ENCODE assay signal across 15 cellular contexts in genomic region chr7:55502988-55503514, GRCh38.
DNase-seq lines count a peak whose midpoint lies in the region; ATAC-seq and TF ChIP-seq lines count a peak whose summit lies in the region.
"Had no signal": no experiment of that assay in that cellular context is flagged by ENCODE, and none has a peak within 500 bp of the region (broad histone marks: within the 10 kb centered on the region; RNA-seq: fewer than 3 reads in every experiment).

No MANE protein-coding gene starts in this region.

- peaks cover 7% of the 10 kb centered on the region; the same call in 1 of the 2 replicates for H3K79me2 ChIP-seq in SU-DHL-6 (ENCODE audit: insufficient read depth, low read length)

- H3K27me3 ChIP-seq in SU-DHL-6 (ENCODE audit: low read length): no peaks in the 10 kb centered on the region
- H3K27me3 ChIP-seq: vagina had no signal

- peak overlapping the region; percentile 11 for H3K4me2 ChIP-seq in SU-DHL-6 (ENCODE audit: low read depth, low read length, poor library complexity, severe bottlenecking)

- H3K4me1 Mint-ChIP-seq in stimulated activated naive B cell treated with anti-CD40 and anti-IgM and Interleukin-4, amounts not matched to agents 10 μg/mL and 1 μg/mL and 100 μg/mL, for 72 hours: peaks cover 41 to 56% of the 10 kb centered on the region in 2 donors

- no peaks in the 10 kb centered on the region for H3K9me2 ChIP-seq in SU-DHL-6 (replicated peaks; ENCODE audit: insufficient read depth, low read length)

- H4K20me1 ChIP-seq in SU-DHL-6 (ENCODE audit: low read depth, low read length): no peaks in the 10 kb centered on the region

- H3F3A ChIP-seq in SU-DHL-6 (ENCODE audit: insufficient read depth): no peaks in the 10 kb centered on the region

- no peak overlapping the region for H3K4me3 Mint-ChIP-seq in stimulated activated naive B cell treated with anti-CD40 and anti-IgM and Interleukin-4, amounts not matched to agents 10 μg/mL and 1 μg/mL and 100 μg/mL, for 72 hours
- H3K4me3 Mint-ChIP-seq: activated CD8-positive, alpha-beta T cell treated with anti-CD3 and anti-CD28 coated beads for 36 hours had no signal

- no peak overlapping the region for H3K9ac ChIP-seq in SU-DHL-6 (ENCODE audit: low read length)

- H3K27me3 Mint-ChIP-seq in stimulated activated naive B cell treated with anti-CD40 and anti-IgM and Interleukin-4, amounts not matched to agents 10 μg/mL and 1 μg/mL and 100 μg/mL, for 72 hours: no peaks in the 10 kb centered on the region
- H3K27me3 Mint-ChIP-seq: activated CD8-positive, alpha-beta T cell treated with anti-CD3 and anti-CD28 coated beads for 36 hours; naive B cell had no signal

- peak overlapping the region; percentile 23 to 32 for H3K27ac Mint-ChIP-seq in activated naive CD4-positive, alpha-beta T cell treated with anti-CD3 and anti-CD28 coated beads, Interleukin-2, amount 50 U/mL, for 72 hours
- peak overlapping the region; percentile 70 for H3K27ac Mint-ChIP-seq in stimulated activated naive B cell treated with anti-CD40 and anti-IgM and Interleukin-4, amounts not matched to agents 10 μg/mL and 1 μg/mL and 100 μg/mL, for 72 hours
- H3K27ac Mint-ChIP-seq: activated CD8-positive, alpha-beta T cell treated with anti-CD3 and anti-CD28 coated beads for 36 hours had no signal

- no peak overlapping the region for H2AFZ ChIP-seq in SU-DHL-6 (ENCODE audit: low read depth, low read length, severe bottlenecking)

- ATAC-seq in activated naive CD4-positive, alpha-beta T cell treated with anti-CD3 and anti-CD28 coated beads, Interleukin-2, amount 50 U/mL, for 72 hours: no peak
- ATAC-seq in stimulated activated naive B cell treated with anti-CD40 and anti-IgM and Interleukin-4, amounts not matched to agents 10 μg/mL and 1 μg/mL and 100 μg/mL, for 72 hours (replicated peaks): no peak
- ATAC-seq in HG03108 (IDR thresholded peaks at IDR 0.05; ENCODE audit: unreplicated experiment): no peak
- ATAC-seq in HG03095 (IDR thresholded peaks at IDR 0.05; ENCODE audit: unreplicated experiment): no peak
- no peak for ATAC-seq in HG03045 (IDR thresholded peaks at IDR 0.05; ENCODE audit: unreplicated experiment)
- ATAC-seq: activated CD8-positive, alpha-beta T cell treated with anti-CD3 and anti-CD28 coated beads for 36 hours; HepG2 had no signal

- H3K9me3 Mint-ChIP-seq in activated naive CD4-positive, alpha-beta T cell treated with anti-CD3 and anti-CD28 coated beads, Interleukin-2, amount 50 U/mL, for 72 hours: no peaks in the 10 kb centered on the region
- H3K9me3 Mint-ChIP-seq in stimulated activated naive B cell treated with anti-CD40 and anti-IgM and Interleukin-4, amounts not matched to agents 10 μg/mL and 1 μg/mL and 100 μg/mL, for 72 hours: no peaks in the 10 kb centered on the region
- H3K9me3 Mint-ChIP-seq: activated CD8-positive, alpha-beta T cell treated with anti-CD3 and anti-CD28 coated beads for 36 hours; naive B cell had no signal

- H3K4me3 ChIP-seq in SU-DHL-6 (ENCODE audit: insufficient read depth, low read length, poor library complexity, severe bottlenecking): no peak overlapping the region
- H3K4me3 ChIP-seq: coronary artery, HAP-1, vagina had no signal

- no peaks in the 10 kb centered on the region for H3K36me3 ChIP-seq in SU-DHL-6 (ENCODE audit: low read length)
- H3K36me3 ChIP-seq: HAP-1, vagina had no signal

- H3K27ac ChIP-seq in SU-DHL-6 (ENCODE audit: low read depth, low read length): peak overlapping the region; percentile 64
- H3K27ac ChIP-seq: coronary artery, vagina had no signal

- H3K9me3 ChIP-seq in SU-DHL-6 (ENCODE audit: insufficient read depth, low read length): no peaks in the 10 kb centered on the region
- H3K9me3 ChIP-seq: HAP-1, vagina had no signal

- peaks cover 5 to 40% of the 10 kb centered on the region in 2 donors for H3K36me3 Mint-ChIP-seq in activated naive CD4-positive, alpha-beta T cell treated with anti-CD3 and anti-CD28 coated beads, Interleukin-2, amount 50 U/mL, for 72 hours
- peaks cover 43 to 73% of the 10 kb centered on the region in 2 donors for H3K36me3 Mint-ChIP-seq in stimulated activated naive B cell treated with anti-CD40 and anti-IgM and Interleukin-4, amounts not matched to agents 10 μg/mL and 1 μg/mL and 100 μg/mL, for 72 hours
- H3K36me3 Mint-ChIP-seq: naive B cell had no signal

- DNase-seq in activated naive CD4-positive, alpha-beta T cell treated with anti-CD3 and anti-CD28 coated beads, Interleukin-2, amount 50 U/mL, for 72 hours (ENCODE audit: low spot score in 2 of 2): no peak
- no peak for DNase-seq in activated naive CD4-positive, alpha-beta T cell treated with Interleukin-2 at 50 U/mL for 16 hours
- peak; percentile 39 for DNase-seq in NCI-H2107 (lab: John Stamatoyannopoulos, UW)
- DNase-seq in stimulated activated naive B cell treated with anti-CD40 and anti-IgM and Interleukin-4, amounts not matched to agents 10 μg/mL and 1 μg/mL and 100 μg/mL, for 72 hours: no peak
- DNase-seq: activated CD8-positive, alpha-beta T cell treated with anti-CD3 and anti-CD28 coated beads for 36 hours; naive B cell; NCI-H1694 had no signal

- TF ChIP-seq CTCF in SU-DHL-6 (IDR thresholded peaks at IDR 0.05; ENCODE audit: insufficient read depth, low read length, poor library complexity, severe bottlenecking): no peak
